Comparison of ENCODE assay signal across 9 cellular contexts in the genomic region with DNA sequence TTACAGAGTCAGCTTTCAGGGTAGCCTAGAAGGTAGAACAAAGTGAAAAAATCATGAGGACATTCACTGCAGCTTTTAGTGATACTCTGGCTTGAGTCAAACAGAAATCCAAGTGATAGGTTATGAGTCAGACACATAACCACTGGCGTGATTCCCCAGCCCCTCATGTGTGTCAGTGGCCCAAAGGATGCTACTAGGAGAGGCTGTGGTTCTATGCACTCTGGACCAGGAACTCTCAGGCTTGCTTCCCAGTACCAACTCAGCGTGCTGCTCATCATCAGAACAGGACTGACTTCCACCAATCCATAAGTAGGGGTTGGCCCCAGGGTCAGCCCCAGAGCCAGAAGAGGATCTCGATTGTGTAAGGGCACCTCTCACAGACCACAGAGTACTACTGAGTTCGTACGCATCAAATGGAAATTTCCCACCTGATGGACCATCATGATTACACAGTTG.
DNase-seq lines count a peak whose midpoint lies in the region; ATAC-seq lines count a peak whose summit lies in the region.
"Had no signal": no experiment of that assay in that cellular context is flagged by ENCODE, and none has a peak within 500 bp of the region (broad histone marks: within the 10 kb centered on the region; RNA-seq: fewer than 3 reads in every experiment).

No MANE protein-coding gene starts in this region.

- no peaks in the 10 kb centered on the region for H3K27me3 Mint-ChIP-seq in activated T-cell treated with anti-CD3 and anti-CD28 coated beads, Interleukin-2, amount 50 U/mL, for 4 hours (ENCODE audit: low read depth)

- H3K9me3 Mint-ChIP-seq in activated T-cell treated with anti-CD3 and anti-CD28 coated beads, Interleukin-2, amount 50 U/mL, for 4 hours = no peaks in the 10 kb centered on the region
- no peaks in the 10 kb centered on the region for H3K9me3 Mint-ChIP-seq in stimulated activated effector memory CD8-positive, alpha-beta T cell treated with anti-CD3 and anti-CD28 coated beads, Interleukin-12 subunit alpha, Interleukin-12 subunit beta, amount 100 ng/mL, for 72 hours
- H3K9me3 Mint-ChIP-seq: immature natural killer cell had no signal

- DNase-seq in activated CD4-positive, alpha-beta T cell treated with anti-CD3 and anti-CD28 coated beads, Interleukin-2, amount 50 U/mL, for 48 hours = peak; percentile 66 to 77
- no peak for DNase-seq in activated CD4-positive, alpha-beta T cell treated with anti-CD3 and anti-CD28 coated beads for 1 hour
- DNase-seq in activated T-cell treated with anti-CD3 and anti-CD28 coated beads, Interleukin-2, amount 50 U/mL, for 4 hours = no peak
- DNase-seq in stimulated activated effector memory CD8-positive, alpha-beta T cell treated with anti-CD3 and anti-CD28 coated beads, Interleukin-12 subunit alpha, Interleukin-12 subunit beta, amount 100 ng/mL, for 72 hours (ENCODE audit: low spot score in 2 of 2) = peak; percentile 45 to 87
- DNase-seq in germinal center (ENCODE audit: low spot score) (no peak), SK-N-DZ (ENCODE audit: low spot score) (no peak), Right ventricle myocardium inferior (ENCODE audit: missing footprints) (no peak)
- DNase-seq: immature natural killer cell had no signal

- intact Hi-C loops in Right ventricle myocardium inferior (cut with DNase I) = no loop called here

- peak; percentile 73 for ATAC-seq in HG02973 (IDR thresholded peaks at IDR 0.05; ENCODE audit: unreplicated experiment)
- peak; percentile 92 to 97 for ATAC-seq in activated T-cell treated with anti-CD3 and anti-CD28 coated beads, Interleukin-2, amount 50 U/mL, for 4 hours
- ATAC-seq in stimulated activated effector memory CD8-positive, alpha-beta T cell treated with anti-CD3 and anti-CD28 coated beads, Interleukin-12 subunit alpha, Interleukin-12 subunit beta, amount 100 ng/mL, for 72 hours = peak; percentile 97
- no peak for ATAC-seq in Right ventricle myocardium inferior

- H3K4me1 Mint-ChIP-seq in activated T-cell treated with anti-CD3 and anti-CD28 coated beads, Interleukin-2, amount 50 U/mL, for 4 hours (ENCODE audit: low read depth) = no peaks in the 10 kb centered on the region
- peaks cover 17% of the 10 kb centered on the region for H3K4me1 Mint-ChIP-seq in stimulated activated effector memory CD8-positive, alpha-beta T cell treated with anti-CD3 and anti-CD28 coated beads, Interleukin-12 subunit alpha, Interleukin-12 subunit beta, amount 100 ng/mL, for 72 hours
- H3K4me1 Mint-ChIP-seq: immature natural killer cell had no signal

- H3K27ac Mint-ChIP-seq in stimulated activated effector memory CD8-positive, alpha-beta T cell treated with anti-CD3 and anti-CD28 coated beads, Interleukin-12 subunit alpha, Interleukin-12 subunit beta, amount 100 ng/mL, for 72 hours = peak overlapping the region; percentile 67

- no peaks in the 10 kb centered on the region for H3K36me3 Mint-ChIP-seq in activated T-cell treated with anti-CD3 and anti-CD28 coated beads, Interleukin-2, amount 50 U/mL, for 4 hours (ENCODE audit: insufficient read depth)
- H3K36me3 Mint-ChIP-seq in stimulated activated effector memory CD8-positive, alpha-beta T cell treated with anti-CD3 and anti-CD28 coated beads, Interleukin-12 subunit alpha, Interleukin-12 subunit beta, amount 100 ng/mL, for 72 hours = no peaks in the 10 kb centered on the region
- H3K36me3 Mint-ChIP-seq: immature natural killer cell had no signal

- no peak overlapping the region for H3K4me3 Mint-ChIP-seq in activated T-cell treated with anti-CD3 and anti-CD28 coated beads, Interleukin-2, amount 50 U/mL, for 4 hours
- no peak overlapping the region for H3K4me3 Mint-ChIP-seq in stimulated activated effector memory CD8-positive, alpha-beta T cell treated with anti-CD3 and anti-CD28 coated beads, Interleukin-12 subunit alpha, Interleukin-12 subunit beta, amount 100 ng/mL, for 72 hours
- H3K4me3 Mint-ChIP-seq: immature natural killer cell had no signal

Comparison
In these comparisons a context has a peak if more than half of its experiments do, and no peak if none do; other contexts are left out.
1. DNase-seq: peak in activated CD4-positive, alpha-beta T cell treated with anti-CD3 and anti-CD28 coated beads, Interleukin-2, amount 50 U/mL, for 48 hours (2 of 2) and stimulated activated effector memory CD8-positive, alpha-beta T cell treated with anti-CD3 and anti-CD28 coated beads, Interleukin-12 subunit alpha, Interleukin-12 subunit beta, amount 100 ng/mL, for 72 hours (2 of 2); none in activated CD4-positive, alpha-beta T cell treated with anti-CD3 and anti-CD28 coated beads for 1 hour (single experiment), activated T-cell treated with anti-CD3 and anti-CD28 coated beads, Interleukin-2, amount 50 U/mL, for 4 hours (single experiment), germinal center (single experiment), SK-N-DZ (single experiment) and Right ventricle myocardium inferior (single experiment).